19 cellular contexts compared by ENCODE assay signal in genomic region chr2:159716857-159717256, GRCh38. TPM values are rescaled to one million over a fixed set of nuclear protein-coding genes. Genes with fewer than 3 reads are reported as not detected.
DNase-seq lines count a peak whose midpoint lies in the region; FAIRE-seq and TF ChIP-seq lines count a peak whose summit lies in the region.
"Had no signal": no experiment of that assay in that cellular context is flagged by ENCODE, and none has a peak within 500 bp of the region (broad histone marks: within the 10 kb centered on the region; RNA-seq: fewer than 3 reads in every experiment).

No MANE protein-coding gene starts in this region.

- DNase-seq in activated T-cell treated with anti-CD3 and anti-CD28 coated beads, Interleukin-2, amount 50 U/mL, for 24 hours, result no peak
- DNase-seq in activated T-cell treated with anti-CD3 and anti-CD28 coated beads, Interleukin-2, amount 50 U/mL, for 48 hours, result no peak
- DNase-seq in HFFc6, result no peak
- DNase-seq in GM23248, result no peak
- no peak for DNase-seq in RCC 7860 (ENCODE audit: low spot score)
- no peak for DNase-seq in middle frontal gyrus (ENCODE audit: extremely low spot score, low spot score)
- DNase-seq: activated CD8-positive, alpha-beta memory T cell treated with anti-CD3 and anti-CD28 coated beads, Interleukin-2, amount 50 U/mL, for 48 hours; COR-L47; heart right ventricle; IMR-90; mammary epithelial cell; NCI-H1048; NCI-H524; T1000 had no signal

- in situ Hi-C loops in GM23248 (cut with MboI), result no loop called here

- no peaks in the 10 kb centered on the region for H3K27me3 ChIP-seq in neural cell (ENCODE audit: insufficient read depth, low read depth, low read length)
- H3K27me3 ChIP-seq in GM23248 (replicated peaks; ENCODE audit: insufficient read depth), result no peaks in the 10 kb centered on the region
- H3K27me3 ChIP-seq: heart right ventricle, right atrium auricular region, SJSA1 had no signal

- TF ChIP-seq RAD21 in neural cell (conservative IDR thresholded peaks at IDR 0.05), result no peak

- no peaks in the 10 kb centered on the region for H3K27me3 Mint-ChIP-seq in activated T-cell treated with anti-CD3 and anti-CD28 coated beads, Interleukin-2, amount 50 U/mL, for 24 hours
- H3K27me3 Mint-ChIP-seq in HFFc6 (ENCODE audit: insufficient read depth) (peaks cover 3% of the 10 kb centered on the region), brain (peaks cover 13% of the 10 kb centered on the region)

- H3K9me3 Mint-ChIP-seq in activated T-cell treated with anti-CD3 and anti-CD28 coated beads, Interleukin-2, amount 50 U/mL, for 24 hours, result no peaks in the 10 kb centered on the region
- H3K9me3 Mint-ChIP-seq in HFFc6 (peaks cover 4% of the 10 kb centered on the region; the same call in 1 of the 2 replicates), brain (peaks cover 4 to 19% (median 12%) of the 10 kb centered on the region in 5 experiments)

- no peak overlapping the region for H3K4me2 ChIP-seq in neural cell (ENCODE audit: low read length)
- H3K4me2 ChIP-seq in GM23248 (ENCODE audit: unreplicated experiment), result no peak overlapping the region

- H4K20me1 ChIP-seq in neural cell (ENCODE audit: insufficient read depth) (peaks cover 4% of the 10 kb centered on the region), GM23248 (ENCODE audit: insufficient read depth) (peaks cover 40% of the 10 kb centered on the region; the same call in 1 of the 2 replicates)

- H3F3A ChIP-seq in neural cell (ENCODE audit: insufficient read depth, low read length, poor library complexity, severe bottlenecking) (peaks cover 1% of the 10 kb centered on the region), GM23248 (ENCODE audit: insufficient read depth) (peaks cover 29% of the 10 kb centered on the region)

- H3K79me2 ChIP-seq in neural cell (replicated peaks; ENCODE audit: insufficient read depth, low read length) (peaks cover 92% of the 10 kb centered on the region), GM23248 (ENCODE audit: insufficient read depth) (peaks cover 96% of the 10 kb centered on the region)

- no peak overlapping the region for H2AFZ ChIP-seq in neural cell (ENCODE audit: low read depth, low read length)
- no peak overlapping the region for H2AFZ ChIP-seq in GM23248

- H3K27ac Mint-ChIP-seq in activated T-cell treated with anti-CD3 and anti-CD28 coated beads, Interleukin-2, amount 50 U/mL, for 24 hours, result peak overlapping the region; percentile 33
- H3K27ac Mint-ChIP-seq in HFFc6, result 0 out of 2 replicates have a peak overlapping the region, but pooled peaks have one; percentile 21
- H3K27ac Mint-ChIP-seq in brain, result peak overlapping the region in 3 of 5 experiments; percentile 18 to 57 (median 38)

- no peak for TF ChIP-seq EP300 in neural cell (conservative IDR thresholded peaks at IDR 0.05; ENCODE audit: poor library complexity, severe bottlenecking)

- H3K9me2 ChIP-seq in neural cell (ENCODE audit: insufficient read depth, low read length) (no peaks in the 10 kb centered on the region), GM23248 (ENCODE audit: insufficient read depth) (no peaks in the 10 kb centered on the region)

- 92 to 100% methylated on average over 2 of the region's 2 CpGs for WGBS in GM23248 (ENCODE audit: low coverage in 1 of 2, low lambda C conversion rate in 2 of 2, missing lambda C conversion rate in 2 of 2), 2 experiments

- H3K36me3 ChIP-seq in neural cell (ENCODE audit: insufficient read depth, low read length) (peaks cover 9% of the 10 kb centered on the region), GM23248 (ENCODE audit: low read depth) (peaks cover 47% of the 10 kb centered on the region)

- H3K9me3 ChIP-seq in neural cell (ENCODE audit: low read length) (no peaks in the 10 kb centered on the region), GM23248 (ENCODE audit: low read depth) (no peaks in the 10 kb centered on the region)
- H3K9me3 ChIP-seq: heart right ventricle, right atrium auricular region, SJSA1 had no signal

- H3K4me3 Mint-ChIP-seq in activated T-cell treated with anti-CD3 and anti-CD28 coated beads, Interleukin-2, amount 50 U/mL, for 24 hours, result peak overlapping the region; percentile 27
- H3K4me3 Mint-ChIP-seq in HFFc6 (no peak overlapping the region), brain (peak overlapping the region; percentile 22 to 53 (median 49))

- TF ChIP-seq CTCF in HFFc6 (IDR thresholded peaks at IDR 0.05), result no peak
- TF ChIP-seq CTCF in brain (conservative IDR thresholded peaks at IDR 0.05), result no peak
- TF ChIP-seq CTCF in neural cell (IDR thresholded peaks at IDR 0.05; ENCODE audit: poor library complexity, severe bottlenecking), result no peak

- FAIRE-seq in RCC 7860 (lab: Jason Lieb, UNC), result no peak
- FAIRE-seq: islet of Langerhans had no signal

- H3K9ac ChIP-seq in neural cell (ENCODE audit: low read length) (no peak overlapping the region), GM23248 (no peak overlapping the region)

- H3K27ac ChIP-seq in neural cell (ENCODE audit: low read length) (no peak overlapping the region), GM23248 (no peak overlapping the region)
- H3K27ac ChIP-seq: right atrium auricular region, SJSA1 had no signal

- H3K36me3 Mint-ChIP-seq in activated T-cell treated with anti-CD3 and anti-CD28 coated beads, Interleukin-2, amount 50 U/mL, for 24 hours (ENCODE audit: low read depth), result peaks cover 93% of the 10 kb centered on the region
- H3K36me3 Mint-ChIP-seq in HFFc6 (ENCODE audit: low read depth) (peaks cover 72% of the 10 kb centered on the region), brain (peaks cover 80% of the 10 kb centered on the region)

- peak overlapping the region; percentile 12 for H3K4me3 ChIP-seq in neural cell (ENCODE audit: low read length)
- no peak overlapping the region for H3K4me3 ChIP-seq in GM23248
- H3K4me3 ChIP-seq: heart right ventricle, right atrium auricular region, SJSA1 had no signal

- H3K4me1 ChIP-seq in GM23248 (ENCODE audit: insufficient read depth), result peaks cover 18% of the 10 kb centered on the region

- H3K4me1 Mint-ChIP-seq in activated T-cell treated with anti-CD3 and anti-CD28 coated beads, Interleukin-2, amount 50 U/mL, for 24 hours (ENCODE audit: low read depth), result peaks cover 75% of the 10 kb centered on the region
- H3K4me1 Mint-ChIP-seq in HFFc6 (ENCODE audit: low read depth) (peaks cover 59% of the 10 kb centered on the region), brain (peaks cover 62% of the 10 kb centered on the region)

TF ChIP-seq in neural cell, 6 proteins besides CTCF, POLR2A, EP300 and RAD21:
- TF ChIP-seq EZH2 (IDR thresholded peaks at IDR 0.05; ENCODE audit: borderline replicate concordance, insufficient read depth, low read length, poor library complexity, severe bottlenecking) (no peak), MXI1 (conservative IDR thresholded peaks at IDR 0.05; ENCODE audit: poor library complexity, severe bottlenecking) (no peak), POLR2AphosphoS5 (IDR thresholded peaks at IDR 0.05) (no peak), SMC3 (conservative IDR thresholded peaks at IDR 0.05; ENCODE audit: poor library complexity) (no peak), REST (IDR thresholded peaks at IDR 0.05; ENCODE audit: borderline replicate concordance) (no peak), TAF1 (IDR thresholded peaks at IDR 0.05; ENCODE audit: low read depth) (no peak)

RNA-seq across cellular contexts. Expression of gene MARCHF7, which starts 4.6 kb away (rescaled TPM):
- total RNA-seq in HFFc6 (2021; fragmentation: NEBNext Ultra II Directional; extraction: Animal tissue kit (Norgen Biotek cat#: 25700)), result 10 to 100 TPM; 73.8 to 91.5 (median 84.7) TPM
- polyA plus RNA-seq in brain (ENCODE audit: insufficient read depth, low read depth, low replicate concordance) (13.1 TPM), neural cell (179 and 193 TPM in 2 replicates), GM23248 (2016; fragmentation: Nextera tagmentation; extraction: Ambion mirVana) (92.7 and 97.3 TPM in 2 replicates)
- polyA minus RNA-seq in neural cell, result 347 and 382 TPM in 2 replicates
- total RNA-seq in GM23248 (2014; rRNA removed; shearing (Covaris generic)), result 99.3 and 118 TPM in 2 replicates
